In genomic region chr3:47871389-47871788, GRCh38 we compare ENCODE assay signal across 30 cellular contexts.
"Had no signal": no experiment of that assay in that cellular context is flagged by ENCODE, and none has a peak within 500 bp of the region (broad histone marks: within the 10 kb centered on the region; RNA-seq: fewer than 3 reads in every experiment).

No MANE protein-coding gene starts in this region.

- FAIRE-seq: TTC549 had no signal

- H3K9me3 Mint-ChIP-seq: activated CD4-positive, alpha-beta T cell treated with anti-CD3 and anti-CD28 coated beads, Interleukin-2, amount 10 ng/mL, durations not matched to agents 7 days and 5 days; activated CD8-positive, alpha-beta T cell treated with anti-CD3 and anti-CD28 coated beads for 36 hours; activated naive CD4-positive, alpha-beta T cell treated with anti-CD3 and anti-CD28 coated beads, Interleukin-2, amount 50 U/mL, for 72 hours; activated T-cell treated with anti-CD3 and anti-CD28 coated beads, Interleukin-2, amount 50 U/mL, for 4 hours; central memory CD8-positive, alpha-beta T cell; dendritic cell treated with granulocyte-macrophage colony-stimulating factor and Interleukin-4, amounts not matched to agents 40 ng/mL and 50 ng/mL, for 4 days; endodermal cell; naive B cell; nephron progenitor cell; stimulated activated naive B cell treated with anti-CD40 and anti-IgM and Interleukin-4, amounts not matched to agents 10 μg/mL and 1 μg/mL and 100 μg/mL, for 72 hours; T-cell; WTC11 had no signal

- H3K9me3 ChIP-seq: breast epithelium, esophagus muscularis mucosa, heart right ventricle, left ventricle myocardium inferior, ovary, psoas muscle, sigmoid colon, suprapubic skin, tibial artery had no signal

- H3K4me1 ChIP-seq: breast epithelium, esophagus muscularis mucosa, tibial artery had no signal

- H3K27ac ChIP-seq: breast epithelium, esophagus muscularis mucosa, heart right ventricle, left ventricle myocardium inferior, ovary, psoas muscle, sigmoid colon, suprapubic skin, tibial artery had no signal

- H3K36me3 ChIP-seq: breast epithelium, ovary had no signal

- H3K4me3 ChIP-seq: breast epithelium, esophagus muscularis mucosa, heart right ventricle, left ventricle myocardium inferior, lung, ovary, psoas muscle, sigmoid colon, smooth muscle cell, suprapubic skin, tibial artery had no signal

- ATAC-seq: activated CD8-positive, alpha-beta T cell treated with anti-CD3 and anti-CD28 coated beads for 36 hours; activated naive CD4-positive, alpha-beta T cell treated with anti-CD3 and anti-CD28 coated beads, Interleukin-2, amount 50 U/mL, for 72 hours; activated T-cell treated with anti-CD3 and anti-CD28 coated beads, Interleukin-2, amount 50 U/mL, for 4 hours; heart right ventricle; psoas muscle; stimulated activated naive B cell treated with anti-CD40 and anti-IgM and Interleukin-4, amounts not matched to agents 10 μg/mL and 1 μg/mL and 100 μg/mL, for 72 hours; T-cell; WTC11 had no signal

- H3K4me3 Mint-ChIP-seq: activated CD4-positive, alpha-beta T cell treated with anti-CD3 and anti-CD28 coated beads, Interleukin-2, amount 10 ng/mL, durations not matched to agents 7 days and 5 days; activated CD8-positive, alpha-beta T cell treated with anti-CD3 and anti-CD28 coated beads for 36 hours; activated T-cell treated with anti-CD3 and anti-CD28 coated beads, Interleukin-2, amount 50 U/mL, for 4 hours; central memory CD8-positive, alpha-beta T cell; dendritic cell treated with granulocyte-macrophage colony-stimulating factor and Interleukin-4, amounts not matched to agents 40 ng/mL and 50 ng/mL, for 4 days; endodermal cell; naive B cell; nephron progenitor cell; stimulated activated naive B cell treated with anti-CD40 and anti-IgM and Interleukin-4, amounts not matched to agents 10 μg/mL and 1 μg/mL and 100 μg/mL, for 72 hours; T-cell; WTC11 had no signal

- H3K27me3 ChIP-seq: breast epithelium, esophagus muscularis mucosa, heart right ventricle, ovary, sigmoid colon, suprapubic skin, tibial artery had no signal

- DNase-seq: activated CD4-positive, alpha-beta T cell treated with anti-CD3 and anti-CD28 coated beads for 1 hour; activated CD4-positive, alpha-beta T cell treated with anti-CD3 and anti-CD28 coated beads, Interleukin-2, amount 10 ng/mL, durations not matched to agents 7 days and 5 days; activated CD8-positive, alpha-beta T cell treated with anti-CD3 and anti-CD28 coated beads for 36 hours; activated naive CD4-positive, alpha-beta T cell; activated T-cell treated with anti-CD3 and anti-CD28 coated beads, Interleukin-2, amount 50 U/mL, for 4 hours; foreskin melanocyte; heart right ventricle; kidney glomerular epithelial cell; left ventricle myocardium inferior; naive B cell; nephron progenitor cell; ovary; sigmoid colon; stimulated activated CD4-positive, alpha-beta T cell treated with anti-CD3 and anti-CD28 coated beads, Interleukin-1b, Interleukin-23, amount 100 ng/mL, for 48 hours; stimulated activated CD4-positive, alpha-beta T cell treated with anti-CD3 and anti-CD28 coated beads, Interleukin-4, amount 100 ng/mL, for 4 hours; stimulated activated naive B cell treated with anti-CD40 and anti-IgM and Interleukin-4, amounts not matched to agents 10 μg/mL and 1 μg/mL and 100 μg/mL, for 72 hours; T-cell; tibial artery had no signal

- H3K27ac Mint-ChIP-seq: activated CD4-positive, alpha-beta T cell treated with anti-CD3 and anti-CD28 coated beads, Interleukin-2, amount 10 ng/mL, durations not matched to agents 7 days and 5 days; activated CD8-positive, alpha-beta T cell treated with anti-CD3 and anti-CD28 coated beads for 36 hours; dendritic cell treated with granulocyte-macrophage colony-stimulating factor and Interleukin-4, amounts not matched to agents 40 ng/mL and 50 ng/mL, for 4 days; endodermal cell; naive B cell; stimulated activated naive B cell treated with anti-CD40 and anti-IgM and Interleukin-4, amounts not matched to agents 10 μg/mL and 1 μg/mL and 100 μg/mL, for 72 hours; T-cell; WTC11 had no signal

- H3K4me1 Mint-ChIP-seq: activated CD4-positive, alpha-beta T cell treated with anti-CD3 and anti-CD28 coated beads, Interleukin-2, amount 10 ng/mL, durations not matched to agents 7 days and 5 days; central memory CD8-positive, alpha-beta T cell; naive B cell; T-cell had no signal

- H3K27me3 Mint-ChIP-seq: activated CD4-positive, alpha-beta T cell treated with anti-CD3 and anti-CD28 coated beads, Interleukin-2, amount 10 ng/mL, durations not matched to agents 7 days and 5 days; activated CD8-positive, alpha-beta T cell treated with anti-CD3 and anti-CD28 coated beads for 36 hours; central memory CD8-positive, alpha-beta T cell; dendritic cell treated with granulocyte-macrophage colony-stimulating factor and Interleukin-4, amounts not matched to agents 40 ng/mL and 50 ng/mL, for 4 days; naive B cell; stimulated activated naive B cell treated with anti-CD40 and anti-IgM and Interleukin-4, amounts not matched to agents 10 μg/mL and 1 μg/mL and 100 μg/mL, for 72 hours; T-cell had no signal
